18 cellular contexts compared by ENCODE assay signal in the genomic region with DNA sequence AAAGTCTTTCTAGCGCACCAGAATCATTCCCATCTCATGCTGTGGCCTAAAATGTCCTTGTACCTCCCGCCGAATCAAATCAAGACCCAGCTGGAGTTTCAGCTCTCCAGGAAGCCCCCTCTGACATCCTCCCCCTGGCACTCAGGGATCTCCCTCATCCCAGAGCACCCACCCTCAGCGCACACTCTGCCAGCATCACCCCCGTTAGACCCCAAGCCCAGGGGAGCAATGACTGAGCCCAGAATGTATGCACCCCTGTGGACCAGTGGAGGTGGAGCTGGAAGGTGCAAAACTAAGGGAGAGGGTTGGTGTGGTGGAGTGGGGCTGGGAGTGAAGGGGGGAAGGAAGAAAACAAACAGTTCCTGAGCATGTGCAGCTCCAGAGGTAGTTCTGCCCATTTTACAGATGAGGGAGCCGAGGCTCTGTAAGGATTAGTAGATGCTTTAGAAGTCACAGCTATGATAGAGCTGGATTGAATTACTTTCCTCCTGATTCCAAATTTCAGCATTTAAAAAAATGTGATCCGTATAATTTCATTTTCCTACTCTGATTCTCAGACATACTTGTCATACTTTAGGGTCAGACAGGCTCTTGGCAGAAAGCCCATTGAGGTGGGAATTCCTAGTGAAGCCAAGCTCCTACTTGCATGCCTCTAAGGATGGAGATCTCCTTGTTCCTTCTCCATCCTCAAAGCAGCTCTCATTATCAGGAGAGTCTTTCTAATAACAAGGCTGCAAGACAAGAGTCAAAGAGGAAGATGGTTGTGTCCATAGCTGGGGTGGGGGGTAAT.
"Had no signal": no experiment of that assay in that cellular context is flagged by ENCODE, and none has a peak within 500 bp of the region (broad histone marks: within the 10 kb centered on the region; RNA-seq: fewer than 3 reads in every experiment).

No MANE protein-coding gene starts in this region.

- FAIRE-seq: colon, endometrium had no signal

- H3K27me3 Mint-ChIP-seq: activated CD4-positive, alpha-beta T cell treated with anti-CD3 and anti-CD28 coated beads, Interleukin-2, amount 10 ng/mL, durations not matched to agents 7 days and 5 days had no signal

- DNase-seq: activated CD4-positive, alpha-beta T cell treated with anti-CD3 and anti-CD28 coated beads, Interleukin-2, amount 10 ng/mL, durations not matched to agents 7 days and 5 days; activated CD4-positive, CD25-positive, alpha-beta regulatory T cell; activated CD8-positive, alpha-beta memory T cell treated with anti-CD3 and anti-CD28 coated beads, Interleukin-2, amount 50 U/mL, for 48 hours; activated gamma-delta T cell; activated T-cell treated with anti-CD3 and anti-CD28 coated beads, Interleukin-2, amount 50 U/mL, for 72 hours; amygdala; mesenchymal stem cell; occipital lobe; sigmoid colon; stimulated activated CD4-positive, alpha-beta T cell treated with anti-CD3 and anti-CD28 coated beads, Interleukin-1b, Interleukin-23, amount 100 ng/mL, for 48 hours; stomach had no signal

- H3K27ac ChIP-seq: hepatocyte, sigmoid colon, stomach had no signal

- H3K27ac Mint-ChIP-seq: activated CD4-positive, alpha-beta T cell treated with anti-CD3 and anti-CD28 coated beads, Interleukin-2, amount 10 ng/mL, durations not matched to agents 7 days and 5 days; activated naive CD8-positive, alpha-beta T cell; activated T-cell treated with anti-CD3 and anti-CD28 coated beads, Interleukin-2, amount 50 U/mL, for 72 hours; nephron; progenitor cell of endocrine pancreas; T-helper 2 cell treated with Interferon-gamma antibody and Interleukin-4, amounts not matched to agents 5 μg/mL and 100 μg/mL, for 36 hours had no signal

- H3K4me3 Mint-ChIP-seq: activated CD4-positive, alpha-beta T cell treated with anti-CD3 and anti-CD28 coated beads, Interleukin-2, amount 10 ng/mL, durations not matched to agents 7 days and 5 days; activated naive CD8-positive, alpha-beta T cell; activated T-cell treated with anti-CD3 and anti-CD28 coated beads, Interleukin-2, amount 50 U/mL, for 72 hours; nephron; T-helper 2 cell treated with Interferon-gamma antibody and Interleukin-4, amounts not matched to agents 5 μg/mL and 100 μg/mL, for 36 hours had no signal

- H3K9me3 Mint-ChIP-seq: activated CD4-positive, alpha-beta T cell treated with anti-CD3 and anti-CD28 coated beads, Interleukin-2, amount 10 ng/mL, durations not matched to agents 7 days and 5 days; activated T-cell treated with anti-CD3 and anti-CD28 coated beads, Interleukin-2, amount 50 U/mL, for 72 hours; nephron; T-helper 2 cell treated with Interferon-gamma antibody and Interleukin-4, amounts not matched to agents 5 μg/mL and 100 μg/mL, for 36 hours had no signal

- H3K9me3 ChIP-seq: sigmoid colon, stomach had no signal

- H3K4me3 ChIP-seq: hepatocyte, sigmoid colon, stomach had no signal

- H3K27me3 ChIP-seq: hepatocyte, sigmoid colon, stomach had no signal

- H3K4me1 Mint-ChIP-seq: activated CD4-positive, alpha-beta T cell treated with anti-CD3 and anti-CD28 coated beads, Interleukin-2, amount 10 ng/mL, durations not matched to agents 7 days and 5 days; nephron had no signal

- H3K36me3 ChIP-seq: sigmoid colon, stomach had no signal

- H3K36me3 Mint-ChIP-seq: activated naive CD8-positive, alpha-beta T cell had no signal

- H3K4me1 ChIP-seq: sigmoid colon had no signal
